ENCODE assay signal across 27 cellular contexts in genomic region chr2:235078182-235078581, GRCh38.
DNase-seq lines count a peak whose midpoint lies in the region; ATAC-seq, FAIRE-seq and TF ChIP-seq lines count a peak whose summit lies in the region.
"Had no signal": no experiment of that assay in that cellular context is flagged by ENCODE, and none has a peak within 500 bp of the region (broad histone marks: within the 10 kb centered on the region; RNA-seq: fewer than 3 reads in every experiment).

No MANE protein-coding gene starts in this region.

- H2AFZ ChIP-seq in HepG2 (ENCODE audit: low read length): no peak overlapping the region
- no peak overlapping the region for H2AFZ ChIP-seq in IMR-90 (replicated peaks; ENCODE audit: low read length, poor library complexity)
- peak overlapping the region; percentile 10 for H2AFZ ChIP-seq in neural progenitor cell (replicated peaks)

- H3K27me3 Mint-ChIP-seq in endodermal cell (ENCODE audit: insufficient read depth) (no peaks in the 10 kb centered on the region), neural progenitor cell (ENCODE audit: insufficient read depth, low read depth) (peaks cover under 1% of the 10 kb centered on the region)
- H3K27me3 Mint-ChIP-seq: B cell had no signal

- H2BK5ac ChIP-seq in IMR-90 (ENCODE audit: low read depth, low read length, poor library complexity, severe bottlenecking): no peak overlapping the region

- intact Hi-C loops in HepG2 (cut with micrococcal nuclease; ENCODE audit: unreplicated experiment) (no loop called here), right lobe of liver (cut with DNase I) (no loop called here), IMR-90 (cut with micrococcal nuclease) (no loop called here)

- TF ChIP-seq EP300 in HepG2 (IDR thresholded peaks at IDR 0.05; ENCODE audit: low read depth in 2 of 2, low read length in 2 of 2) (no peak), HepG2 (CRISPR knock-in tag; IDR thresholded peaks at IDR 0.05; ENCODE audit: borderline replicate concordance) (no peak)

- no peak overlapping the region for H3K4ac ChIP-seq in IMR-90 (ENCODE audit: low read depth, low read length)

- H2BK20ac ChIP-seq in IMR-90 (ENCODE audit: low read depth, low read length): no peak overlapping the region

- 15% methylated on average over 4 of the region's 4 CpGs for WGBS in HepG2 (ENCODE audit: low lambda C conversion rate)
- 67% methylated on average over 3 of the region's 4 CpGs for WGBS in right lobe of liver (ENCODE audit: insufficient coverage, low coverage, low lambda C conversion rate, missing lambda C conversion rate)
- WGBS in IMR-90 (ENCODE audit: extremely low coverage in 2 of 2, insufficient read length in 1 of 2), 2 experiments: no CpG with 5 or more reads among the region's 4 CpGs
- 26 to 67% methylated on average over 1 to 3 of the region's 4 CpGs for WGBS in endodermal cell (ENCODE audit: insufficient coverage in 1 of 2, insufficient read length in 1 of 2), 2 experiments

- no peak overlapping the region for H4K91ac ChIP-seq in IMR-90 (ENCODE audit: insufficient read depth, low read depth, low read length)

- H3K4me3 ChIP-seq in HepG2 (replicated peaks in 1 of 3; ENCODE audit: insufficient read depth in 1 of 3, low read depth in 2 of 3, low read length in 3 of 3) (no peak overlapping the region), right lobe of liver (no peak overlapping the region), IMR-90 (ENCODE audit: insufficient read depth, low read depth, low read length) (no peak overlapping the region), endodermal cell (ENCODE audit: low read length) (no peak overlapping the region), neural progenitor cell (no peak overlapping the region)
- H3K4me3 ChIP-seq: A549; BLaER1 treated with 17β-estradiol and CSF1 and Interleukin-3, amounts not matched to agents 10 nM and 100 nM had no signal

- H3K56ac ChIP-seq in IMR-90 (ENCODE audit: extremely low read depth, insufficient read depth, low read length): no peak overlapping the region

- H3K36me3 ChIP-seq in HepG2 (replicated peaks in 1 of 2; ENCODE audit: control insufficient read depth in 1 of 2, insufficient read depth in 2 of 2, low read length in 2 of 2) (no peaks in the 10 kb centered on the region), right lobe of liver (no peaks in the 10 kb centered on the region), IMR-90 (ENCODE audit: control insufficient read depth, insufficient read depth, low read length) (no peaks in the 10 kb centered on the region), endodermal cell (ENCODE audit: control insufficient read depth, insufficient read depth, low read length) (no peaks in the 10 kb centered on the region), neural progenitor cell (no peaks in the 10 kb centered on the region)
- H3K36me3 ChIP-seq: BLaER1 treated with 17β-estradiol and CSF1 and Interleukin-3, amounts not matched to agents 10 nM and 100 nM had no signal

- H3K4me1 ChIP-seq in HepG2 (ENCODE audit: insufficient read depth, low read length) (no peaks in the 10 kb centered on the region), right lobe of liver (no peaks in the 10 kb centered on the region), IMR-90 (ENCODE audit: control insufficient read depth, insufficient read depth, low read length) (peaks cover 5% of the 10 kb centered on the region; the same call in 1 of the 2 replicates), endodermal cell (ENCODE audit: control insufficient read depth, insufficient read depth, low read length) (peaks cover 8% of the 10 kb centered on the region), neural progenitor cell (peaks cover 14% of the 10 kb centered on the region)
- H3K4me1 ChIP-seq: A549 had no signal

- H4K20me1 ChIP-seq in HepG2 (ENCODE audit: insufficient read depth, low read length): no peaks in the 10 kb centered on the region
- H4K20me1 ChIP-seq in IMR-90 (ENCODE audit: insufficient read depth, low read length): no peaks in the 10 kb centered on the region
- no peaks in the 10 kb centered on the region for H4K20me1 ChIP-seq in neural progenitor cell (ENCODE audit: low read depth)
- H4K20me1 ChIP-seq: BLaER1 treated with 17β-estradiol and CSF1 and Interleukin-3, amounts not matched to agents 10 nM and 100 nM had no signal

- no peak overlapping the region for H3K23ac ChIP-seq in IMR-90 (ENCODE audit: low read depth, low read length)

- no peak overlapping the region for H2AK9ac ChIP-seq in IMR-90 (replicated peaks; ENCODE audit: low read depth, low read length, poor library complexity)

- no peak overlapping the region for H3K18ac ChIP-seq in IMR-90 (ENCODE audit: low read depth, low read length)

- no peak for TF ChIP-seq POLR2A in HepG2 (IDR thresholded peaks at IDR 0.05; ENCODE audit: insufficient read depth in 1 of 2, low read depth in 2 of 2, low read length in 2 of 2)
- no peak for TF ChIP-seq POLR2A in right lobe of liver (IDR thresholded peaks at IDR 0.05)
- TF ChIP-seq POLR2A in IMR-90 (IDR thresholded peaks at IDR 0.05; ENCODE audit: low read depth, low read length): no peak
- no peak for TF ChIP-seq POLR2A in GM12891 (IDR thresholded peaks at IDR 0.05; ENCODE audit: low read depth, low read length)

- POLR2A ChIA-PET in HepG2 (lab: Yijun Ruan, JAX): no interaction called here
- POLR2A ChIA-PET in IMR-90 (lab: Charles Lee; ENCODE audit: unreplicated experiment): no interaction called here

- H3K4me3 Mint-ChIP-seq in endodermal cell (no peak overlapping the region), neural progenitor cell (no peak overlapping the region)
- H3K4me3 Mint-ChIP-seq: B cell; CD4-positive, alpha-beta T cell; CD8-positive, alpha-beta memory T cell had no signal

- H3K36me3 Mint-ChIP-seq in endodermal cell (ENCODE audit: low read depth): no peaks in the 10 kb centered on the region
- H3K36me3 Mint-ChIP-seq in neural progenitor cell: no peaks in the 10 kb centered on the region
- H3K36me3 Mint-ChIP-seq: CD8-positive, alpha-beta memory T cell had no signal

- CTCF ChIA-PET in HepG2 (lab: Yijun Ruan, JAX; ENCODE audit: low intra/inter-chr PET ratio, low total read pairs): no interaction called here
- CTCF ChIA-PET in IMR-90 (lab: Yijun Ruan, JAX): interaction anchor here (0.6 kb wide), 1 partner anchor 63 kb away, joined by 5 read pairs; no protein-coding TSS in a partner anchor

- H3K14ac ChIP-seq in IMR-90 (replicated peaks; ENCODE audit: low read depth, low read length): 0 out of 2 replicates have a peak overlapping the region, but pooled peaks have one; percentile 37

- H3K79me1 ChIP-seq in IMR-90 (ENCODE audit: low read depth in 1 of 2, low read length in 2 of 2): 0 out of 4 replicates have a peak, but pooled peaks cover 0 to 3% of the 10 kb centered on the region in 2 experiments

- TF ChIP-seq CTCF in HepG2 (CRISPR knock-in tag; IDR thresholded peaks at IDR 0.05) (no peak), right lobe of liver (IDR thresholded peaks at IDR 0.05) (no peak), IMR-90 (conservative IDR thresholded peaks at IDR 0.05; ENCODE audit: low read depth, low read length) (no peak), endodermal cell (conservative IDR thresholded peaks at IDR 0.05) (no peak), neural progenitor cell (IDR thresholded peaks at IDR 0.05) (no peak)

- peak overlapping the region; percentile 75; the same call in 1 of the 2 replicates for H2AK5ac ChIP-seq in IMR-90 (ENCODE audit: low read depth, low read length)

- H3K79me2 ChIP-seq in HepG2 (ENCODE audit: insufficient read depth, low read length) (no peaks in the 10 kb centered on the region), neural progenitor cell (ENCODE audit: low read depth) (no peaks in the 10 kb centered on the region)

- H3K27me3 ChIP-seq in HepG2 (ENCODE audit: control insufficient read depth in 1 of 2, insufficient read depth in 2 of 2, low read length in 2 of 2): peaks cover 5 to 54% of the 10 kb centered on the region in 2 experiments; a peak in 4 of 5 replicates
- H3K27me3 ChIP-seq in right lobe of liver: no peaks in the 10 kb centered on the region
- H3K27me3 ChIP-seq in IMR-90 (ENCODE audit: control insufficient read depth, insufficient read depth, low read length): no peaks in the 10 kb centered on the region
- no peaks in the 10 kb centered on the region for H3K27me3 ChIP-seq in endodermal cell (ENCODE audit: control insufficient read depth, insufficient read depth, low read length, poor library complexity, severe bottlenecking)
- H3K27me3 ChIP-seq in neural progenitor cell: no peaks in the 10 kb centered on the region
- H3K27me3 ChIP-seq: BLaER1 treated with 17β-estradiol and CSF1 and Interleukin-3, amounts not matched to agents 10 nM and 100 nM had no signal

- H3K9ac ChIP-seq in HepG2 (ENCODE audit: insufficient read depth, low read depth, low read length) (no peak overlapping the region), IMR-90 (ENCODE audit: low read depth, low read length) (no peak overlapping the region), endodermal cell (ENCODE audit: extremely low read depth, low read length, poor library complexity, severe bottlenecking) (no peak overlapping the region), neural progenitor cell (no peak overlapping the region)
- H3K9ac ChIP-seq: BLaER1 treated with 17β-estradiol and CSF1 and Interleukin-3, amounts not matched to agents 10 nM and 100 nM had no signal

- FAIRE-seq in HepG2 (lab: Jason Lieb, UNC): no peak
- FAIRE-seq in GM12891 (lab: Jason Lieb, UNC): no peak
- FAIRE-seq: A549, G401.6, GM12892, GM18507 had no signal

- H3K9me3 Mint-ChIP-seq in endodermal cell: no peaks in the 10 kb centered on the region
- no peaks in the 10 kb centered on the region for H3K9me3 Mint-ChIP-seq in neural progenitor cell
- H3K9me3 Mint-ChIP-seq: CD4-positive, alpha-beta T cell; CD8-positive, alpha-beta memory T cell had no signal

- H3K4me2 ChIP-seq in HepG2 (ENCODE audit: low read depth, low read length): no peak overlapping the region
- H3K4me2 ChIP-seq in IMR-90 (ENCODE audit: low read depth, low read length): no peak overlapping the region
- H3K4me2 ChIP-seq in neural progenitor cell: no peak overlapping the region
- H3K4me2 ChIP-seq: A549; BLaER1 treated with 17β-estradiol and CSF1 and Interleukin-3, amounts not matched to agents 10 nM and 100 nM had no signal

- peak overlapping the region; percentile 2; the same call in 1 of the 2 replicates for H2BK120ac ChIP-seq in IMR-90 (ENCODE audit: low read depth, low read length)

- no peak for TF ChIP-seq RAD21 in HepG2 (CRISPR knock-in tag; IDR thresholded peaks at IDR 0.05)
- no peak for TF ChIP-seq RAD21 in IMR-90 (IDR thresholded peaks at IDR 0.05; ENCODE audit: low read length)

- H3K9me3 ChIP-seq in HepG2 (ENCODE audit: low read length): no peaks in the 10 kb centered on the region
- no peaks in the 10 kb centered on the region for H3K9me3 ChIP-seq in right lobe of liver
- no peaks in the 10 kb centered on the region for H3K9me3 ChIP-seq in IMR-90 (ENCODE audit: control insufficient read depth, insufficient read depth, low read length)
- H3K9me3 ChIP-seq in endodermal cell (ENCODE audit: control insufficient read depth, low read length): no peaks in the 10 kb centered on the region
- no peaks in the 10 kb centered on the region for H3K9me3 ChIP-seq in neural progenitor cell (ENCODE audit: low read depth)
- H3K9me3 ChIP-seq: A549 had no signal

- in situ Hi-C loops in HepG2 (cut with HindIII; ENCODE audit: extremely low pct_ligation_motif_present, low pct_unique_long_range_greater_than_20kb): no loop called here
- in situ Hi-C loops in IMR-90 (cut with MboI; ENCODE audit: low sequenced_read_pairs): no loop called here

- dilution Hi-C loops in IMR-90 (cut with HindIII; ENCODE audit: low sequenced_read_pairs, unreplicated experiment): no loop called here

- H2BK15ac ChIP-seq in IMR-90 (ENCODE audit: low read depth, low read length): 0 out of 3 replicates have a peak overlapping the region, but pooled peaks have one; percentile 48

- DNase-seq in HepG2 (ENCODE audit: low spot score) (no peak), right lobe of liver (no peak), IMR-90 (no peak), endodermal cell (peak; percentile 66), neural progenitor cell (ENCODE audit: low spot score) (no peak), NCI-H82 treated with DMSO at 0.1 percent for 48 hours (lab: John Stamatoyannopoulos, UW; ENCODE audit: unreplicated experiment) (no peak), GM12891 (ENCODE audit: insufficient read length, low spot score) (no peak)
- no peak for DNase-seq in activated CD4-positive, alpha-beta T cell treated with anti-CD3 and anti-CD28 coated beads for 4 hours
- DNase-seq: AML-193; CD4-positive, alpha-beta T cell; CD8-positive, alpha-beta memory T cell; COR-L47; DMS 273 treated with DMSO at 0.1 percent for 48 hours; DMS153; DMS53; DMS79; DND-41; EL; GF-D8 had no signal

- BruUV-seq in HepG2 (replicated peaks; lab: Mats Ljungman, UMichigan) (no TSS peak), IMR-90 (replicated peaks; lab: Mats Ljungman, UMichigan) (no TSS peak)

- no peak for ATAC-seq in HepG2
- ATAC-seq in right lobe of liver: no peak
- no peak for ATAC-seq in IMR-90 (ENCODE audit: low read depth)
- ATAC-seq: A549 had no signal

- H4K8ac ChIP-seq in IMR-90 (ENCODE audit: low read depth in 2 of 2, low read length in 2 of 2): no peak overlapping the region

- H3K27ac ChIP-seq in HepG2 (ENCODE audit: extremely low read length, insufficient read depth, low read length) (no peak overlapping the region), right lobe of liver (no peak overlapping the region), IMR-90 (ENCODE audit: insufficient read depth, low read length) (no peak overlapping the region), endodermal cell (ENCODE audit: low read depth, low read length) (no peak overlapping the region), neural progenitor cell (no peak overlapping the region)
- H3K27ac ChIP-seq: 22Rv1; A549; BLaER1 treated with 17β-estradiol and CSF1 and Interleukin-3, amounts not matched to agents 10 nM and 100 nM; C4-2B had no signal

- H4K5ac ChIP-seq in IMR-90 (ENCODE audit: low read depth, low read length): no peak overlapping the region

- H3K9me1 ChIP-seq in IMR-90 (ENCODE audit: insufficient read depth, low read length): peaks cover 8% of the 10 kb centered on the region

- H3K27ac Mint-ChIP-seq in endodermal cell: no peak overlapping the region
- no peak overlapping the region for H3K27ac Mint-ChIP-seq in neural progenitor cell
- H3K27ac Mint-ChIP-seq: B cell; CD4-positive, alpha-beta T cell; CD8-positive, alpha-beta memory T cell had no signal

- H3K4me1 Mint-ChIP-seq in endodermal cell: peaks cover 9% of the 10 kb centered on the region
- peaks cover 24% of the 10 kb centered on the region for H3K4me1 Mint-ChIP-seq in neural progenitor cell
- H3K4me1 Mint-ChIP-seq: B cell; CD8-positive, alpha-beta memory T cell had no signal

- H3F3A ChIP-seq in neural progenitor cell (ENCODE audit: low read depth): no peaks in the 10 kb centered on the region
